18 cellular contexts compared by ENCODE assay signal in genomic region chr20:10242166-10242565, GRCh38. TPM values are rescaled to one million over a fixed set of nuclear protein-coding genes. Genes with fewer than 3 reads are reported as not detected.
"Had no signal": no experiment of that assay in that cellular context is flagged by ENCODE, and none has a peak within 500 bp of the region (broad histone marks: within the 10 kb centered on the region; RNA-seq: fewer than 3 reads in every experiment).

No MANE protein-coding gene starts in this region.

- H3K9me3 ChIP-seq: suprapubic skin had no signal

- H3K36me3 ChIP-seq: brain microvascular endothelial cell, suprapubic skin had no signal

- ATAC-seq: activated CD8-positive, alpha-beta T cell treated with anti-CD3 and anti-CD28 coated beads, Interleukin-2, amount 10 ng/mL, durations not matched to agents 7 days and 5 days; activated naive CD4-positive, alpha-beta T cell treated with anti-CD3 and anti-CD28 coated beads, Interleukin-2, amount 50 U/mL, for 72 hours; activated T-cell treated with anti-CD3 and anti-CD28 coated beads, Interleukin-2, amount 50 U/mL, for 72 hours; left ventricle myocardium superior; natural killer cell treated with Interleukin-12 subunit alpha and Interleukin-12 subunit beta and Interleukin-15 and Interleukin-18, amount 100 ng/mL, for 72 hours; right cardiac atrium had no signal

- DNase-seq: activated B cell treated with CpG ODN at 0.5 μM for 24 hours; activated CD4-positive, alpha-beta T cell treated with anti-CD3 and anti-CD28 coated beads, Interleukin-2, amount 10 ng/mL, durations not matched to agents 24 days and 14 days; activated CD8-positive, alpha-beta memory T cell treated with anti-CD3 and anti-CD28 coated beads, Interleukin-2, amount 50 U/mL, for 48 hours; activated CD8-positive, alpha-beta T cell treated with anti-CD3 and anti-CD28 coated beads, Interleukin-2, amount 10 ng/mL, durations not matched to agents 7 days and 5 days; activated gamma-delta T cell; activated T-cell treated with anti-CD3 and anti-CD28 coated beads, Interleukin-2, amount 50 U/mL, for 72 hours; amygdala; brain microvascular endothelial cell; dorsolateral prefrontal cortex; endodermal cell; hypothalamus; left ventricle myocardium superior; right cardiac atrium; T-helper 2 cell; trophoblast cell had no signal

- H3K27me3 ChIP-seq: brain microvascular endothelial cell, dorsolateral prefrontal cortex, suprapubic skin had no signal

- H3K27ac ChIP-seq: brain microvascular endothelial cell, suprapubic skin had no signal

- H3K4me3 ChIP-seq: suprapubic skin had no signal

RNA-seq across cellular contexts. Expression of gene SNAP25, which starts 23.5 kb away (rescaled TPM):
- total RNA-seq: activated B cell treated with CpG ODN at 0.5 μM for 24 hours; activated CD8-positive, alpha-beta T cell treated with anti-CD3 and anti-CD28 coated beads, Interleukin-2, amount 10 ng/mL, durations not matched to agents 7 days and 5 days had no signal
